23 cellular contexts compared by ENCODE assay signal in genomic region chr5:64286381-64286780, GRCh38.
DNase-seq lines count a peak whose midpoint lies in the region; ATAC-seq, FAIRE-seq and TF ChIP-seq lines count a peak whose summit lies in the region.
"Had no signal": no experiment of that assay in that cellular context is flagged by ENCODE, and none has a peak within 500 bp of the region (broad histone marks: within the 10 kb centered on the region; RNA-seq: fewer than 3 reads in every experiment).

No MANE protein-coding gene starts in this region.

- H3K4me1 ChIP-seq in HepG2 (ENCODE audit: insufficient read depth, low read length), result no peaks in the 10 kb centered on the region
- H3K4me1 ChIP-seq in right lobe of liver, result no peaks in the 10 kb centered on the region
- H3K4me1 ChIP-seq in K562 (replicated peaks in 1 of 2; ENCODE audit: control insufficient read depth in 2 of 2, insufficient read depth in 2 of 2, low read length in 2 of 2), result no peaks in the 10 kb centered on the region
- H3K4me1 ChIP-seq: BE2C, BLaER1 had no signal

- H3K27ac ChIP-seq in HepG2 (ENCODE audit: extremely low read length, insufficient read depth, low read length), result no peak overlapping the region
- no peak overlapping the region for H3K27ac ChIP-seq in right lobe of liver
- no peak overlapping the region for H3K27ac ChIP-seq in K562 (ENCODE audit: extremely low read depth, low read depth, low read length)
- H3K27ac ChIP-seq: 22Rv1, BLaER1 had no signal

- TF ChIP-seq POLR2A in HepG2 (IDR thresholded peaks at IDR 0.05; ENCODE audit: insufficient read depth in 1 of 2, low read depth in 2 of 2, low read length in 2 of 2), result no peak
- no peak for TF ChIP-seq POLR2A in right lobe of liver (IDR thresholded peaks at IDR 0.05)
- TF ChIP-seq POLR2A in K562 (conservative IDR thresholded peaks at IDR 0.05), result no peak

- intact Hi-C loops in HepG2 (cut with micrococcal nuclease; ENCODE audit: unreplicated experiment), result no loop called here
- intact Hi-C loops in right lobe of liver (cut with DNase I), result no loop called here
- intact Hi-C loops in K562 (cut with micrococcal nuclease), result no loop called here

- ATAC-seq in HepG2 (no peak), right lobe of liver (no peak), K562 (no peak), GM18867 (IDR thresholded peaks at IDR 0.05; ENCODE audit: unreplicated experiment) (no peak)
- ATAC-seq: GM12878 had no signal

- H2AFZ ChIP-seq in HepG2 (ENCODE audit: low read length), result no peak overlapping the region
- no peak overlapping the region for H2AFZ ChIP-seq in K562 (ENCODE audit: low read depth, low read length)

- CTCF ChIA-PET in HepG2 (lab: Yijun Ruan, JAX; ENCODE audit: low intra/inter-chr PET ratio, low total read pairs), result no interaction called here
- CTCF ChIA-PET in K562 (lab: Yijun Ruan, JAX; ENCODE audit: low intra/inter-chr PET ratio), result no interaction called here

- H3K4me2 ChIP-seq in HepG2 (ENCODE audit: low read depth, low read length) (no peak overlapping the region), K562 (ENCODE audit: insufficient read depth, low read length) (no peak overlapping the region)
- H3K4me2 ChIP-seq: BLaER1 had no signal

- POLR2A ChIA-PET in HepG2 (lab: Yijun Ruan, JAX) (no interaction called here), K562 (lab: Yijun Ruan, JAX) (no interaction called here)

- TF ChIP-seq CTCF in HepG2 (CRISPR knock-in tag; IDR thresholded peaks at IDR 0.05) (no peak), right lobe of liver (IDR thresholded peaks at IDR 0.05) (no peak), K562 (IDR thresholded peaks at IDR 0.05 in 2 of 3, conservative IDR thresholded peaks at IDR 0.05 in 1 of 3; ENCODE audit: insufficient read depth in 2 of 3, low read depth in 1 of 3, low read length in 3 of 3) (no peak)

- H3K4me3 ChIP-seq in HepG2 (replicated peaks in 1 of 3; ENCODE audit: insufficient read depth in 1 of 3, low read depth in 2 of 3, low read length in 3 of 3) (no peak overlapping the region), right lobe of liver (no peak overlapping the region), K562 (no peak overlapping the region)
- H3K4me3 ChIP-seq: BLaER1, GM12878 had no signal

- H3K9ac ChIP-seq in HepG2 (ENCODE audit: insufficient read depth, low read depth, low read length) (no peak overlapping the region), K562 (ENCODE audit: insufficient read depth in 1 of 2, low read depth in 2 of 2, low read length in 2 of 2) (no peak overlapping the region)
- H3K9ac ChIP-seq: BLaER1 had no signal

- TF ChIP-seq RAD21 in HepG2 (CRISPR knock-in tag; IDR thresholded peaks at IDR 0.05) (no peak), K562 (CRISPR knock-in tag; conservative IDR thresholded peaks at IDR 0.05 in 1 of 2, IDR thresholded peaks at IDR 0.05 in 1 of 2) (no peak)

- WGBS in HepG2 (ENCODE audit: low lambda C conversion rate), result 0% methylated on average over 1 of the region's 1 CpG
- 73% methylated on average over 1 of the region's 1 CpG for WGBS in right lobe of liver (ENCODE audit: insufficient coverage, low coverage, low lambda C conversion rate, missing lambda C conversion rate)
- 0% methylated on average over 1 of the region's 1 CpG for WGBS in K562 (ENCODE audit: insufficient coverage, low coverage, missing lambda C conversion rate)

- peaks cover 23% of the 10 kb centered on the region; the same call in 1 of the 2 replicates for H3K9me3 ChIP-seq in HepG2 (ENCODE audit: low read length)
- no peaks in the 10 kb centered on the region for H3K9me3 ChIP-seq in right lobe of liver
- no peaks in the 10 kb centered on the region for H3K9me3 ChIP-seq in K562 (replicated peaks; ENCODE audit: control insufficient read depth, insufficient read depth, low read depth, low read length)
- H3K9me3 ChIP-seq: BE2C had no signal

- BruUV-seq in HepG2 (replicated peaks; lab: Mats Ljungman, UMichigan), result no TSS peak
- no TSS peak for BruUV-seq in K562 (replicated peaks; lab: Mats Ljungman, UMichigan)

- no peaks in the 10 kb centered on the region for H3K9me1 ChIP-seq in K562 (ENCODE audit: control insufficient read depth, insufficient read depth, low read length)

- no peak for TF ChIP-seq EP300 in HepG2 (IDR thresholded peaks at IDR 0.05; ENCODE audit: low read depth in 2 of 2, low read length in 2 of 2)
- no peak for TF ChIP-seq EP300 in HepG2 (CRISPR knock-in tag; IDR thresholded peaks at IDR 0.05; ENCODE audit: borderline replicate concordance)
- no peak for TF ChIP-seq EP300 in K562 (IDR thresholded peaks at IDR 0.05; ENCODE audit: low read length)

- H4K20me1 ChIP-seq in HepG2 (ENCODE audit: insufficient read depth, low read length) (no peaks in the 10 kb centered on the region), K562 (replicated peaks; ENCODE audit: control insufficient read depth, insufficient read depth, low read length) (no peaks in the 10 kb centered on the region)
- H4K20me1 ChIP-seq: BLaER1 had no signal

- H3K27me3 ChIP-seq in HepG2 (ENCODE audit: control insufficient read depth in 1 of 2, insufficient read depth in 2 of 2, low read length in 2 of 2) (no peaks in the 10 kb centered on the region), right lobe of liver (no peaks in the 10 kb centered on the region), K562 (ENCODE audit: control insufficient read depth in 2 of 2, insufficient read depth in 2 of 2, low read length in 2 of 2) (no peaks in the 10 kb centered on the region)
- H3K27me3 ChIP-seq: BE2C, BLaER1 had no signal

- FAIRE-seq in HepG2 (lab: Jason Lieb, UNC) (no peak), K562 (lab: Jason Lieb, UNC) (no peak)
- FAIRE-seq: GM12878, GM12892, GM18507 had no signal

- no peak for DNase-seq in HepG2 (ENCODE audit: low spot score)
- no peak for DNase-seq in right lobe of liver
- DNase-seq in K562 (ENCODE audit: extremely low read depth in 1 of 4, low spot score in 3 of 4), result no peak
- no peak for DNase-seq in GM19238 (ENCODE audit: insufficient read length, low spot score)
- DNase-seq: ACHN; BE2C; C1 segment of cervical spinal cord; CD4-positive, CD25-positive, alpha-beta regulatory T cell; CD8-positive, alpha-beta memory T cell; COR-L47; DMS 273 treated with DMSO at 0.1 percent for 48 hours; DMS153; DMS53; DMS79; DND-41; EL; GDM1 had no signal

- H3K79me2 ChIP-seq in HepG2 (ENCODE audit: insufficient read depth, low read length) (no peaks in the 10 kb centered on the region), K562 (ENCODE audit: control insufficient read depth, insufficient read depth, low read length) (no peaks in the 10 kb centered on the region)

- in situ Hi-C loops in HepG2 (cut with HindIII; ENCODE audit: extremely low pct_ligation_motif_present, low pct_unique_long_range_greater_than_20kb), result no loop called here
- in situ Hi-C loops in K562 (cut with MboI), result no loop called here

- H3K36me3 ChIP-seq in HepG2 (replicated peaks in 1 of 2; ENCODE audit: control insufficient read depth in 1 of 2, insufficient read depth in 2 of 2, low read length in 2 of 2) (no peaks in the 10 kb centered on the region), right lobe of liver (no peaks in the 10 kb centered on the region), K562 (ENCODE audit: control insufficient read depth, insufficient read depth, low read length) (no peaks in the 10 kb centered on the region)
- H3K36me3 ChIP-seq: BE2C, BLaER1 had no signal

TF ChIP-seq in K562, 482 proteins besides CTCF, POLR2A, EP300 and RAD21:
- no peak for TF ChIP-seq PRPF4 (IDR thresholded peaks at IDR 0.05; ENCODE audit: insufficient read depth, low read depth, low read length, poor library complexity, severe bottlenecking)
- peak; percentile 42; the same call in 1 of the 2 replicates for TF ChIP-seq ZNF316 (IDR thresholded peaks at IDR 0.05)
- 0 out of 2 replicates have a peak, but pooled peaks have one; percentile 8 for TF ChIP-seq MAFG (tag; conservative IDR thresholded peaks at IDR 0.05)
- TF ChIP-seq HMBOX1 (IDR thresholded peaks at IDR 0.05), result no peak
- TF ChIP-seq MAFF (IDR thresholded peaks at IDR 0.05; ENCODE audit: low read length), result 0 out of 2 replicates have a peak, but pooled peaks have one; percentile 37
- TF ChIP-seq ZBTB7A (IDR thresholded peaks at IDR 0.05; ENCODE audit: borderline replicate concordance, control insufficient read depth, low read depth, low read length), result no peak
- TF ChIP-seq XRCC5 (IDR thresholded peaks at IDR 0.05; ENCODE audit: low read depth, low read length), result no peak

Comparison
In these comparisons a context has a peak if more than half of its experiments do, and no peak if none do; other contexts are left out.
1. Of the 241 proteins assayed by ChIP-seq in both HepG2 and K562: peak only in HepG2: MAFK; only in K562: MAFG; in both: MAFF; in neither: 238.